In the genomic region with DNA sequence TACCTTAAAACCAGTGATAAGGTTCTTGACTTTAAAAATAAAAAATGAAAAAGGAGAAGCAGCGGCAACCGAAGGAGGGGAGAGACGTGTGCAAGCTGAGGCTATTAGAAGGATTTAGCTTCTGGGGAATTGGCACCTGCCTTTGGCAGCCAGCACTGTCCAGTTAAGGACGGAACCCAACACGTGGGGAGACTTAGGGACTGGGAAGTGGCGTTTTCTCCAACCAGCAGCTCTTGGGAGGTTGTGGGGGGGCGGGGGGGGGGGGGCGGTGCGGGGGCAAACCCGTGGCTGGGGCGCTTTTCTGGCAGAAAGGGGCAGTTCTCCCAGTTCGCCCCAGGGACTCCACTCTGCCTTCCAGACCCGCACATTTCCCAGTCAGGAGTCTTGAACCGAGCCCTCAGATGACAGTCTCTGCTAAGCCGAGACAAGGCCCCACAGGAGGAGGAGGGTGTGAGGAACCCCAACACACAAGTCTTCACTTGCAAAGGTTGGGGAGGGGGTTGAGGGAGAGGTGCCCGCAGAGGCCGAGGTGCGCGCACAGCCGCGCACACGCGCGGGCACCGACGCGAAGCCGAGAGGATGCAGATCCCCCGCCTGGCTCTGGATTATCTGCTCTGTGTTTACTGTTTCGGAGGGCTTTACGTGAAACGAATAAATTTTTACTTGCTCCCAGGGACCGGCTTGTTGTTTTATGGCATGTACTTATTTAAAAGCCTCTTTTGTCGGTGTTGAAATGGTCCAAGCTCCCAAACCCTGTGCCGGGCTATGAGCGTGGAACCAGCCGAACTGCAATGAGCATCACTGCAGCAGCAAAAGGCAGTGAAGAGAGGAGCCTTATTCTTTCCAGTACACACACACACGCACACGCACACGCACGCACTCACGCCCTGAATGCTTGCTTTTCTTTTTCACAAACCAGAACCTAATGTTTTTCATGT, we compare ENCODE assay signal across 8 cellular contexts.
DNase-seq lines count a peak whose midpoint lies in the region; ATAC-seq, FAIRE-seq and TF ChIP-seq lines count a peak whose summit lies in the region.
"Had no signal": no experiment of that assay in that cellular context is flagged by ENCODE, and none has a peak within 500 bp of the region (broad histone marks: within the 10 kb centered on the region; RNA-seq: fewer than 3 reads in every experiment).

No MANE protein-coding gene starts in this region.

- no peak overlapping the region for H2BK12ac ChIP-seq in mesenchymal stem cell (ENCODE audit: low read length in 2 of 2)

- no peak overlapping the region for H2AFZ ChIP-seq in GM12878 (ENCODE audit: control insufficient read depth, low read depth, low read length)
- H2AFZ ChIP-seq in mesenchymal stem cell (ENCODE audit: low read depth, low read length), result no peak overlapping the region

- H3K27me3 ChIP-seq in GM12878 (replicated peaks in 1 of 2; ENCODE audit: control insufficient read depth in 2 of 2, insufficient read depth in 2 of 2, low read length in 1 of 2), result peaks cover 3 to 34% of the 10 kb centered on the region in 2 experiments; a peak in 3 of 4 replicates
- H3K27me3 ChIP-seq in mesenchymal stem cell (ENCODE audit: control insufficient read depth in 1 of 2, insufficient read depth in 1 of 2, low read length in 2 of 2), result peaks cover 59 to 68% of the 10 kb centered on the region in 2 experiments
- H3K27me3 ChIP-seq in vagina, result no peaks in the 10 kb centered on the region

- H3K14ac ChIP-seq in mesenchymal stem cell (ENCODE audit: low read length in 2 of 2), result peak overlapping the region in 1 of 2 experiments; percentile 36

- DNase-seq in GM12865 (ENCODE audit: low read depth), result no peak
- DNase-seq in NB4 (ENCODE audit: low read depth), result peak; percentile 16
- no peak for DNase-seq in GM12878 (ENCODE audit: low read depth, low spot score)
- peak; percentile 32 for DNase-seq in mesenchymal stem cell
- peak in 1 of 2 donors; percentile 88 for DNase-seq in vagina (ENCODE audit: extremely low spot score in 2 of 2)
- DNase-seq in stimulated activated CD4-positive, alpha-beta T cell treated with anti-CD3 and anti-CD28 coated beads, Interleukin-4, amount 100 ng/mL, for 24 hours, result no peak

- no peak overlapping the region for H3K27ac ChIP-seq in GM12878 (ENCODE audit: control insufficient read depth, insufficient read depth)
- no peak overlapping the region for H3K27ac ChIP-seq in mesenchymal stem cell (ENCODE audit: low read length, poor library complexity, severe bottlenecking)
- peak overlapping the region; percentile 98 for H3K27ac ChIP-seq in vagina

- H3K79me2 ChIP-seq in GM12878 (ENCODE audit: control insufficient read depth, insufficient read depth, low read length), result no peaks in the 10 kb centered on the region

- TF ChIP-seq EP300 in GM12878 (IDR thresholded peaks at IDR 0.05; ENCODE audit: borderline replicate concordance in 1 of 2, control insufficient read depth in 1 of 2, low read depth in 2 of 2, low read length in 2 of 2), result no peak

- H4K20me1 ChIP-seq in GM12878 (ENCODE audit: control insufficient read depth, insufficient read depth), result no peaks in the 10 kb centered on the region

- H2BK15ac ChIP-seq in mesenchymal stem cell (ENCODE audit: low read depth, poor library complexity, severe bottlenecking), result no peak overlapping the region

- H3K23ac ChIP-seq in mesenchymal stem cell (ENCODE audit: low read length in 2 of 2), result peak overlapping the region in 1 of 2 experiments; percentile 35

- in situ Hi-C loops in GM12878 (cut with MboI), result loop anchor here (5.0 to 10.0 kb wide), 3 partner anchors 421 to 1391 kb away; a partner anchor contains a TSS

- H3K79me1 ChIP-seq in mesenchymal stem cell (replicated peaks; ENCODE audit: low read length, poor library complexity, severe bottlenecking), result no peaks in the 10 kb centered on the region

- no peaks in the 10 kb centered on the region for H3K36me3 ChIP-seq in GM12878 (ENCODE audit: control insufficient read depth in 2 of 2, insufficient read depth in 2 of 2, low read length in 1 of 2)
- H3K36me3 ChIP-seq in mesenchymal stem cell (ENCODE audit: control insufficient read depth in 1 of 2, insufficient read depth in 2 of 2, low read depth in 1 of 2, low read length in 2 of 2), result no peaks in the 10 kb centered on the region
- H3K36me3 ChIP-seq in vagina, result no peaks in the 10 kb centered on the region

- H2AK5ac ChIP-seq in mesenchymal stem cell (ENCODE audit: low read length, severe bottlenecking), result no peak overlapping the region

- H4K91ac ChIP-seq in mesenchymal stem cell (ENCODE audit: low read length), result no peak overlapping the region

- ATAC-seq in GM12878 (peak; percentile 14), HG02840 (IDR thresholded peaks at IDR 0.05; ENCODE audit: low FRiP score, unreplicated experiment) (no peak)

- SMC1A ChIA-PET in GM12878 (lab: Charles Lee; ENCODE audit: uncharacterized antibody, unreplicated experiment), result interaction anchor here (0.8 to 1.6 kb wide), 9 partner anchors 8 to 1695 kb away, joined by 3 to 8 read pairs (median 4); no protein-coding TSS in a partner anchor

- POLR2A ChIA-PET in GM12878 (lab: Charles Lee), result no interaction called here

- no peak overlapping the region for H2BK5ac ChIP-seq in mesenchymal stem cell (ENCODE audit: low read depth, low read length, poor library complexity, severe bottlenecking)

- RAD21 ChIA-PET in GM12878 (lab: Charles Lee; ENCODE audit: unreplicated experiment), result interaction anchor here (0.8 to 1.3 kb wide), 8 partner anchors 41 to 1694 kb away, joined by 3 to 6 read pairs (median 4); no protein-coding TSS in a partner anchor

- FAIRE-seq in GM12878 (lab: Jason Lieb, UNC), result no peak
- FAIRE-seq: TTC549 had no signal

- H3K18ac ChIP-seq in mesenchymal stem cell (ENCODE audit: low read depth in 1 of 2, low read length in 2 of 2), result no peak overlapping the region

- TF ChIP-seq CTCF in GM12865 (IDR thresholded peaks at IDR 0.05; ENCODE audit: insufficient read depth, low read depth, low read length, missing control alignments) (no peak), NB4 (IDR thresholded peaks at IDR 0.05; ENCODE audit: low read depth, low read length) (no peak), GM12878 (IDR thresholded peaks at IDR 0.05 in 2 of 3, conservative IDR thresholded peaks at IDR 0.05 in 1 of 3; ENCODE audit: control insufficient read depth in 2 of 3, extremely low read depth in 1 of 3, insufficient read depth in 1 of 3, low read depth in 3 of 3, low read length in 3 of 3) (no peak), vagina (IDR thresholded peaks at IDR 0.05) (no peak)

- CTCF ChIA-PET in GM12878 (lab: Yijun Ruan, JAX), result interaction anchor here (0.6 to 1.7 kb wide), 28 partner anchors 7 to 1695 kb away, joined by 3 to 10 read pairs (median 3); no protein-coding TSS in a partner anchor

- H4K8ac ChIP-seq in mesenchymal stem cell (ENCODE audit: low read length), result no peak overlapping the region

- H3K9ac ChIP-seq in GM12878 (ENCODE audit: control insufficient read depth, insufficient read depth, low read length) (no peak overlapping the region), mesenchymal stem cell (ENCODE audit: low read length) (peak overlapping the region; percentile 70)

- BruUV-seq in GM12878 (replicated peaks; lab: Mats Ljungman, UMichigan), result no TSS peak

- intact Hi-C loops in GM12878 (cut with micrococcal nuclease; ENCODE audit: unreplicated experiment), result loop anchor here (1.0 to 5.0 kb wide), 4 partner anchors 393 to 1693 kb away; no protein-coding TSS in a partner anchor
- intact Hi-C loops in vagina (cut with DNase I), result loop anchor here (10.0 kb wide), 1 partner anchor 211 kb away; no protein-coding TSS in a partner anchor

- H3K4me2 ChIP-seq in GM12878 (ENCODE audit: control insufficient read depth, insufficient read depth) (peak overlapping the region; percentile 64), mesenchymal stem cell (ENCODE audit: low read length, poor library complexity, severe bottlenecking) (peak overlapping the region; percentile 89)

- no peak overlapping the region for H2BK120ac ChIP-seq in mesenchymal stem cell (ENCODE audit: low read depth, low read length)

- WGBS in GM12878 (ENCODE audit: insufficient coverage, insufficient replicate concordance, low lambda C conversion rate, missing lambda C conversion rate), result 30% methylated on average over 38 of the region's 42 CpGs
- WGBS in mesenchymal stem cell, result under 1% methylated on average over 29 of the region's 42 CpGs

- H3K4me1 ChIP-seq in GM12878 (ENCODE audit: control insufficient read depth, insufficient read depth, low read length) (peaks cover 3% of the 10 kb centered on the region; the same call in 1 of the 2 replicates), mesenchymal stem cell (ENCODE audit: control insufficient read depth, insufficient read depth, low read depth, low read length) (peaks cover 14% of the 10 kb centered on the region), vagina (peaks cover 29% of the 10 kb centered on the region)

- no peak for TF ChIP-seq RAD21 in GM12878 (IDR thresholded peaks at IDR 0.05; ENCODE audit: insufficient read depth, low read depth, low read length)

- H3K4me3 ChIP-seq in GM12865 (ENCODE audit: low read depth, low read length), result peak overlapping the region; percentile 50
- H3K4me3 ChIP-seq in NB4 (ENCODE audit: low read depth, low read length), result no peak overlapping the region
- peak overlapping the region; percentile 65; the same call in 1 of the 2 replicates for H3K4me3 ChIP-seq in GM12878
- H3K4me3 ChIP-seq in mesenchymal stem cell (ENCODE audit: insufficient read depth in 1 of 2, low read depth in 1 of 2, low read length in 2 of 2), result peak overlapping the region in 1 of 2 experiments; percentile 81
- H3K4me3 ChIP-seq in vagina, result peak overlapping the region; percentile 57 to 60

- H3K9me3 ChIP-seq in GM12878 (replicated peaks; ENCODE audit: control insufficient read depth, insufficient read depth, low read length) (no peaks in the 10 kb centered on the region), mesenchymal stem cell (ENCODE audit: control insufficient read depth, low read length) (no peaks in the 10 kb centered on the region), vagina (no peaks in the 10 kb centered on the region)

- TF ChIP-seq POLR2A in NB4 (IDR thresholded peaks at IDR 0.05; ENCODE audit: extremely low read depth, insufficient read length) (no peak), GM12878 (IDR thresholded peaks at IDR 0.05; ENCODE audit: low read depth, low read length) (no peak), vagina (IDR thresholded peaks at IDR 0.05) (no peak)

- H3K4ac ChIP-seq in mesenchymal stem cell (ENCODE audit: low read depth in 1 of 2, low read length in 2 of 2), result no peak overlapping the region

TF ChIP-seq in GM12878, 131 proteins besides CTCF, POLR2A, EP300 and RAD21:
- TF ChIP-seq GATAD2B (conservative IDR thresholded peaks at IDR 0.05; ENCODE audit: low read depth) (no peak), EZH2 (IDR thresholded peaks at IDR 0.05; ENCODE audit: borderline replicate concordance, control insufficient read depth, low read depth, low read length) (no peak), MYC (IDR thresholded peaks at IDR 0.05; ENCODE audit: insufficient read depth, insufficient read length, insufficient replicate concordance, low read length, severe bottlenecking) (no peak), CBFB (IDR thresholded peaks at IDR 0.05; ENCODE audit: low read depth) (no peak), STAT1 (conservative IDR thresholded peaks at IDR 0.05) (no peak)
TF ChIP-seq in GM12878: peak in this region for 0.

Comparison
In these comparisons a context has a peak if more than half of its experiments do, and no peak if none do; other contexts are left out.
1. DNase-seq: peak in NB4 (single experiment) and mesenchymal stem cell (single experiment); none in GM12865 (single experiment), GM12878 (single experiment) and stimulated activated CD4-positive, alpha-beta T cell treated with anti-CD3 and anti-CD28 coated beads, Interleukin-4, amount 100 ng/mL, for 24 hours (single experiment).